Comparison of ENCODE assay signal across 30 cellular contexts in the genomic region with DNA sequence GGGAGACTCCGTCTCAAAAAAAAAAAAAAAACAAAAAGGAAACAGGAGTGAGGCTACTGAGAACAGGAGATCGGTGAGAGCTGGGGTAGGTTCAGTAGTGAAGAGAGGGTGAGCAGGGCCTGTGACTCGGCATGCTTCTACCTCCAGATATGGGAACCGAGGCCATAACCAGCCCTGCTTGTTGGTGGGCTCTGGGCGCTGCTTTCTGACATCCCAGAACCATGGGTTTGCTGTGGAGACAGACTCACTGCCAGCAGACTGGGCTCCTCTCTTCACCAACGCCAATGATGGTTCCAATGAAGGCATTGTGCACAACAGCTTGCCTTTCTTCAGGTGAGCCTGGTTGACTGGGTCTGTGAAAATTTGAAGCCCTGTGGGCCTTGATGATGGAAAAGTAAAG. TPM values are rescaled to one million over a fixed set of nuclear protein-coding genes. Genes with fewer than 3 reads are reported as not detected.
"Had no signal": no experiment of that assay in that cellular context is flagged by ENCODE, and none has a peak within 500 bp of the region (broad histone marks: within the 10 kb centered on the region; RNA-seq: fewer than 3 reads in every experiment).

No MANE protein-coding gene starts in this region.

- H3K27me3 Mint-ChIP-seq: activated CD4-positive, alpha-beta T cell treated with anti-CD3 and anti-CD28 coated beads for 36 hours; activated CD4-positive, alpha-beta T cell treated with anti-CD3 and anti-CD28 coated beads, Interleukin-2, amount 10 ng/mL, durations not matched to agents 24 days and 14 days; activated CD8-positive, alpha-beta T cell treated with anti-CD3 and anti-CD28 coated beads for 36 hours; activated naive CD8-positive, alpha-beta T cell; activated T-helper 17 cell treated with anti-CD3 and anti-CD28 coated beads, Interleukin-2, amount 50 U/mL, for 72 hours; brain; central memory CD8-positive, alpha-beta T cell; effector memory CD8-positive, alpha-beta T cell had no signal

- H3K27ac ChIP-seq: ascending aorta, esophagus muscularis mucosa had no signal

- ATAC-seq: activated CD4-positive, alpha-beta T cell treated with anti-CD3 and anti-CD28 coated beads for 36 hours; activated CD8-positive, alpha-beta T cell treated with anti-CD3 and anti-CD28 coated beads for 36 hours; activated T-cell treated with anti-CD3 and anti-CD28 coated beads, Interleukin-2, amount 50 U/mL, for 4 hours; activated T-helper 17 cell treated with anti-CD3 and anti-CD28 coated beads, Interleukin-2, amount 50 U/mL, for 72 hours; effector memory CD8-positive, alpha-beta T cell had no signal

- H3K27me3 ChIP-seq: ascending aorta, esophagus muscularis mucosa had no signal

- DNase-seq: activated CD4-positive, alpha-beta T cell treated with anti-CD3 and anti-CD28 coated beads for 36 hours; activated CD4-positive, alpha-beta T cell treated with anti-CD3 and anti-CD28 coated beads, Interleukin-2, amount 10 ng/mL, durations not matched to agents 24 days and 14 days; activated CD4-positive, alpha-beta T cell treated with anti-CD3 and anti-CD28 coated beads, Interleukin-2, amount 50 U/mL, for 4 hours; activated CD4-positive, CD25-positive, alpha-beta regulatory T cell; activated CD4-positive, CD25-positive, alpha-beta regulatory T cell treated with anti-CD3 and anti-CD28 coated beads, Interleukin-2, amount 50 U/mL, for 72 hours; activated CD8-positive, alpha-beta memory T cell treated with anti-CD3 and anti-CD28 coated beads for 24 hours; activated CD8-positive, alpha-beta T cell treated with anti-CD3 and anti-CD28 coated beads for 36 hours; activated effector memory CD4-positive, alpha-beta T cell treated with Interleukin-2 at 50 U/mL for 16 hours; activated gamma-delta T cell treated with Interleukin-2 at 50 U/mL for 16 hours; activated naive CD4-positive, alpha-beta T cell treated with anti-CD3 and anti-CD28 coated beads, Interleukin-2, amount 50 U/mL, for 16 hours; activated naive CD4-positive, alpha-beta T cell treated with Interleukin-2 at 50 U/mL for 16 hours; activated T-cell treated with anti-CD3 and anti-CD28 coated beads, Interleukin-2, amount 50 U/mL, for 4 hours; cortex of kidney; dermis blood vessel endothelial cell; effector CD4-positive, alpha-beta T cell; effector memory CD8-positive, alpha-beta T cell; erythroblast; head of caudate nucleus; T-helper 2 cell had no signal

- H3K9me3 Mint-ChIP-seq: activated CD4-positive, alpha-beta T cell treated with anti-CD3 and anti-CD28 coated beads, Interleukin-2, amount 10 ng/mL, durations not matched to agents 24 days and 14 days; activated CD8-positive, alpha-beta T cell treated with anti-CD3 and anti-CD28 coated beads for 36 hours; activated T-cell treated with anti-CD3 and anti-CD28 coated beads, Interleukin-2, amount 50 U/mL, for 4 hours; activated T-helper 17 cell treated with anti-CD3 and anti-CD28 coated beads, Interleukin-2, amount 50 U/mL, for 72 hours; brain; central memory CD8-positive, alpha-beta T cell; effector memory CD8-positive, alpha-beta T cell had no signal

- H3K4me3 ChIP-seq: ascending aorta, esophagus muscularis mucosa had no signal

- H3K4me1 Mint-ChIP-seq: activated T-helper 17 cell treated with anti-CD3 and anti-CD28 coated beads, Interleukin-2, amount 50 U/mL, for 72 hours; central memory CD8-positive, alpha-beta T cell had no signal

- H3K9me3 ChIP-seq: ascending aorta, esophagus muscularis mucosa had no signal

- H3K4me3 Mint-ChIP-seq: activated CD4-positive, alpha-beta T cell treated with anti-CD3 and anti-CD28 coated beads for 36 hours; activated CD4-positive, alpha-beta T cell treated with anti-CD3 and anti-CD28 coated beads, Interleukin-2, amount 10 ng/mL, durations not matched to agents 24 days and 14 days; activated CD8-positive, alpha-beta T cell treated with anti-CD3 and anti-CD28 coated beads for 36 hours; activated naive CD8-positive, alpha-beta T cell; activated T-cell treated with anti-CD3 and anti-CD28 coated beads, Interleukin-2, amount 50 U/mL, for 4 hours; activated T-helper 17 cell treated with anti-CD3 and anti-CD28 coated beads, Interleukin-2, amount 50 U/mL, for 72 hours; brain; central memory CD8-positive, alpha-beta T cell; effector memory CD8-positive, alpha-beta T cell had no signal

- H3K27ac Mint-ChIP-seq: activated CD4-positive, alpha-beta T cell treated with anti-CD3 and anti-CD28 coated beads for 36 hours; activated CD4-positive, alpha-beta T cell treated with anti-CD3 and anti-CD28 coated beads, Interleukin-2, amount 10 ng/mL, durations not matched to agents 24 days and 14 days; activated CD8-positive, alpha-beta T cell treated with anti-CD3 and anti-CD28 coated beads for 36 hours; activated naive CD8-positive, alpha-beta T cell; activated T-helper 17 cell treated with anti-CD3 and anti-CD28 coated beads, Interleukin-2, amount 50 U/mL, for 72 hours; brain had no signal

RNA-seq across cellular contexts. Expression of a gene that starts 39.4 kb away (rescaled TPM):
- total RNA-seq: bronchial epithelial cell, esophagus muscularis mucosa, fibroblast of villous mesenchyme had no signal

RNA-seq across cellular contexts. Expression of a gene that starts 51.8 kb away (rescaled TPM):
- total RNA-seq: activated CD4-positive, alpha-beta T cell treated with anti-CD3 and anti-CD28 coated beads for 36 hours; activated CD4-positive, alpha-beta T cell treated with anti-CD3 and anti-CD28 coated beads, Interleukin-2, amount 10 ng/mL, durations not matched to agents 24 days and 14 days; activated CD8-positive, alpha-beta T cell treated with anti-CD3 and anti-CD28 coated beads for 36 hours; activated T-cell treated with anti-CD3 and anti-CD28 coated beads, Interleukin-2, amount 50 U/mL, for 4 hours; activated T-helper 17 cell treated with anti-CD3 and anti-CD28 coated beads, Interleukin-2, amount 50 U/mL, for 72 hours; ascending aorta; bronchial epithelial cell; fibroblast of lung; fibroblast of villous mesenchyme; frontal cortex; T-helper 1 cell treated with Interleukin-12 subunit alpha and Interleukin-12 subunit beta and Interleukin-4 antibody, amounts not matched to agents 30 ng/mL and 1 ng/mL, for 36 hours had no signal
- polyA plus RNA-seq: fibroblast of lung had no signal
